In genomic region chr11:63866211-63866610, GRCh38 we compare ENCODE assay signal across 8 cellular contexts. TPM values are rescaled to one million over a fixed set of nuclear protein-coding genes. Genes with fewer than 3 reads are reported as not detected.
DNase-seq lines count a peak whose midpoint lies in the region; ATAC-seq and TF ChIP-seq lines count a peak whose summit lies in the region.

No MANE protein-coding gene starts in this region.

- TF ChIP-seq CTCF in colonic mucosa (IDR thresholded peaks at IDR 0.05): no peak

- intact Hi-C loops in colonic mucosa (cut with DNase I): no loop called here

- no peak overlapping the region for H3K9ac ChIP-seq in colonic mucosa (ENCODE audit: low read depth in 2 of 2, low read length in 2 of 2)

- H3K36me3 ChIP-seq in colonic mucosa: no peaks in the 10 kb centered on the region

- peak overlapping the region; percentile 16 for H3K27ac ChIP-seq in colonic mucosa

- H3K4me1 ChIP-seq in colonic mucosa: peaks cover 44% of the 10 kb centered on the region

- peak; percentile 67 for DNase-seq in KG1 (lab: John Stamatoyannopoulos, UW)
- DNase-seq in activated CD4-positive, alpha-beta T cell treated with anti-CD3 and anti-CD28 coated beads for 48 hours: peak; percentile 89
- DNase-seq in colonic mucosa: peak; percentile 88
- peak; percentile 86 for DNase-seq in stimulated activated CD4-positive, alpha-beta T cell treated with anti-CD3 and anti-CD28 coated beads, Interleukin-1b, Interleukin-23, amount 100 ng/mL, for 48 hours
- no peak for DNase-seq in NCI-H1417 treated with DMSO at 0.1 percent for 48 hours (lab: John Stamatoyannopoulos, UW)
- no peak for DNase-seq in OCI-M2 (lab: John Stamatoyannopoulos, UW; ENCODE audit: unreplicated experiment)
- no peak for DNase-seq in cortex of kidney (lab: John Stamatoyannopoulos, UW)

- peak; percentile 75 for ATAC-seq in GM19351 (IDR thresholded peaks at IDR 0.05; ENCODE audit: unreplicated experiment)

- H3K4me3 ChIP-seq in colonic mucosa: no peak overlapping the region

- H3K9me3 ChIP-seq in colonic mucosa: no peaks in the 10 kb centered on the region

- no peaks in the 10 kb centered on the region for H3K27me3 ChIP-seq in colonic mucosa

RNA-seq across cellular contexts. Expression of gene MARK2, which starts 27.3 kb away (rescaled TPM):
- 10 to 100 TPM; 86.8 to 96.8 TPM for total RNA-seq in colonic mucosa

RNA-seq across cellular contexts. Expression of gene RCOR2, which starts 50.8 kb away (rescaled TPM):
- 1 to 10 TPM; 4.8 to 5.2 TPM for total RNA-seq in colonic mucosa

RNA-seq across cellular contexts. Expression of gene SPINDOC, which starts 53.0 kb away (rescaled TPM):
- total RNA-seq in colonic mucosa: 10 to 100 TPM in 1 of 2 donors, 1 to 10 TPM in 1; 9.3 to 11.8 TPM

Comparison
In these comparisons a context has a peak if more than half of its experiments do, and no peak if none do; other contexts are left out.
1. DNase-seq: peak in KG1 (single experiment), activated CD4-positive, alpha-beta T cell treated with anti-CD3 and anti-CD28 coated beads for 48 hours (single experiment), colonic mucosa (single experiment) and stimulated activated CD4-positive, alpha-beta T cell treated with anti-CD3 and anti-CD28 coated beads, Interleukin-1b, Interleukin-23, amount 100 ng/mL, for 48 hours (single experiment); none in NCI-H1417 treated with DMSO at 0.1 percent for 48 hours (single experiment), OCI-M2 (single experiment) and cortex of kidney (single experiment).